19 cellular contexts compared by ENCODE assay signal in the genomic region with DNA sequence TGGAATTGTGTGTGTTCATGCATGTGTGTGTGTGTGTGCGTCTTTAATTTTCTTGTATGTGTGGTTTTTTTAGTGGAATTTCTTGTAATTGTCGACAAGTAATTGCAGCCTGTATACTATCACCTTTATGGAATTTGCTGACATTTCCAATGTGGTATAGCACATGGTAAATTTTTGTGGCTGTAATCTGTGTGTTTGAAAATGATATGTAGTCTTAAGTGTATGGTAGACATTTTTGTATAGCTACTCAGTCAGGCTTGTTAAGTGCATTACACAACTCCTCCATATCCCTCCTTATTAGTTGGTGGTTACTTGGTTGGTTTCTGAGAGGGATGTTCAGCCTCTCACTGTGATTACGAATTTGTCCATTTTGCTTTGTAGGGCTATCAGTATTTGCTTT.
DNase-seq lines count a peak whose midpoint lies in the region; ATAC-seq, FAIRE-seq and TF ChIP-seq lines count a peak whose summit lies in the region.
"Had no signal": no experiment of that assay in that cellular context is flagged by ENCODE, and none has a peak within 500 bp of the region (broad histone marks: within the 10 kb centered on the region; RNA-seq: fewer than 3 reads in every experiment).

No MANE protein-coding gene starts in this region.

- H3K4me1 ChIP-seq in mesenchymal stem cell (ENCODE audit: control insufficient read depth, insufficient read depth, low read depth, low read length) (no peaks in the 10 kb centered on the region), right cardiac atrium (ENCODE audit: control insufficient read depth, insufficient read depth, low read length) (no peaks in the 10 kb centered on the region)
- H3K4me1 ChIP-seq: upper lobe of right lung had no signal

- no peak overlapping the region for H4K8ac ChIP-seq in mesenchymal stem cell (ENCODE audit: low read length)

- H2BK15ac ChIP-seq in mesenchymal stem cell (ENCODE audit: low read depth, poor library complexity, severe bottlenecking) = no peak overlapping the region

- no peak overlapping the region for H2BK12ac ChIP-seq in mesenchymal stem cell (ENCODE audit: low read length in 2 of 2)

- peak; percentile 50 for FAIRE-seq in bronchial epithelial cell (lab: Jason Lieb, UNC)

- H3K4me3 ChIP-seq in AG10803 (ENCODE audit: low read length) (no peak overlapping the region), bronchial epithelial cell (ENCODE audit: low read depth, low read length) (no peak overlapping the region), mesenchymal stem cell (ENCODE audit: insufficient read depth in 1 of 2, low read depth in 1 of 2, low read length in 2 of 2) (no peak overlapping the region), right cardiac atrium (ENCODE audit: low read length) (no peak overlapping the region)
- H3K4me3 ChIP-seq: dorsolateral prefrontal cortex, esophagus muscularis mucosa, upper lobe of right lung had no signal

- H3K18ac ChIP-seq in mesenchymal stem cell (ENCODE audit: low read depth in 1 of 2, low read length in 2 of 2) = no peak overlapping the region

- H4K91ac ChIP-seq in mesenchymal stem cell (ENCODE audit: low read length) = no peak overlapping the region

- H2BK120ac ChIP-seq in mesenchymal stem cell (ENCODE audit: low read depth, low read length) = no peak overlapping the region

- H3K23ac ChIP-seq in mesenchymal stem cell (ENCODE audit: low read length in 2 of 2) = no peak overlapping the region

- H3K27me3 ChIP-seq in bronchial epithelial cell (ENCODE audit: control insufficient read depth, insufficient read depth, low read length) (no peaks in the 10 kb centered on the region), mesenchymal stem cell (ENCODE audit: control insufficient read depth in 1 of 2, insufficient read depth in 1 of 2, low read length in 2 of 2) (no peaks in the 10 kb centered on the region), right cardiac atrium (ENCODE audit: control insufficient read depth, insufficient read depth) (no peaks in the 10 kb centered on the region)
- H3K27me3 ChIP-seq: dorsolateral prefrontal cortex, esophagus muscularis mucosa, upper lobe of right lung had no signal

- H3K79me1 ChIP-seq in mesenchymal stem cell (replicated peaks; ENCODE audit: low read length, poor library complexity, severe bottlenecking) = no peaks in the 10 kb centered on the region

- no peaks in the 10 kb centered on the region for H3K9me3 ChIP-seq in mesenchymal stem cell (ENCODE audit: control insufficient read depth, low read length)
- no peaks in the 10 kb centered on the region for H3K9me3 ChIP-seq in right cardiac atrium (ENCODE audit: control insufficient read depth, low read length)
- H3K9me3 ChIP-seq: esophagus muscularis mucosa, upper lobe of right lung had no signal

- no peak overlapping the region for H3K4ac ChIP-seq in mesenchymal stem cell (ENCODE audit: low read depth in 1 of 2, low read length in 2 of 2)

- ATAC-seq in HG02981 (IDR thresholded peaks at IDR 0.05; ENCODE audit: unreplicated experiment) (no peak), right cardiac atrium (no peak)
- ATAC-seq: upper lobe of right lung had no signal

- no peak overlapping the region for H3K9ac ChIP-seq in mesenchymal stem cell (ENCODE audit: low read length)

- 52% methylated on average over 3 of the region's 3 CpGs for WGBS in mesenchymal stem cell
- WGBS in right cardiac atrium = 83% methylated on average over 3 of the region's 3 CpGs

- H2AK5ac ChIP-seq in mesenchymal stem cell (ENCODE audit: low read length, severe bottlenecking) = no peak overlapping the region

- TF ChIP-seq CTCF in AG10803 (conservative IDR thresholded peaks at IDR 0.05; ENCODE audit: low read length) = no peak
- TF ChIP-seq CTCF in bronchial epithelial cell (IDR thresholded peaks at IDR 0.05; ENCODE audit: insufficient read depth, low read length, severe bottlenecking) = no peak

- H2BK5ac ChIP-seq in mesenchymal stem cell (ENCODE audit: low read depth, low read length, poor library complexity, severe bottlenecking) = no peak overlapping the region

- H3K36me3 ChIP-seq in bronchial epithelial cell (ENCODE audit: control insufficient read depth, insufficient read depth, low read length) (no peaks in the 10 kb centered on the region), mesenchymal stem cell (ENCODE audit: control insufficient read depth in 1 of 2, insufficient read depth in 2 of 2, low read depth in 1 of 2, low read length in 2 of 2) (no peaks in the 10 kb centered on the region)
- H3K36me3 ChIP-seq: esophagus muscularis mucosa, upper lobe of right lung had no signal

- H3K27ac ChIP-seq in mesenchymal stem cell (ENCODE audit: low read length, poor library complexity, severe bottlenecking) (no peak overlapping the region), right cardiac atrium (ENCODE audit: low read length) (no peak overlapping the region)
- H3K27ac ChIP-seq: dorsolateral prefrontal cortex, esophagus muscularis mucosa, upper lobe of right lung had no signal

- intact Hi-C loops in right cardiac atrium (cut with DNase I) = no loop called here

- DNase-seq in AG10803 (ENCODE audit: low read depth) = peak; percentile 91
- DNase-seq in HS-5 (ENCODE audit: low read depth) = peak; percentile 81
- peak; percentile 73 for DNase-seq in bronchial epithelial cell (ENCODE audit: low read depth)
- peak; percentile 84 for DNase-seq in mesenchymal stem cell
- no peak for DNase-seq in activated CD4-positive, CD25-positive, alpha-beta regulatory T cell (lab: John Stamatoyannopoulos, UW)
- no peak for DNase-seq in right cardiac atrium
- no peak for DNase-seq in activated CD4-positive, alpha-beta T cell treated with anti-CD3 and anti-CD28 coated beads for 48 hours
- DNase-seq: activated CD4-positive, alpha-beta T cell treated with anti-CD3 and anti-CD28 coated beads, Interleukin-2, amount 50 U/mL, for 4 hours; activated naive CD4-positive, alpha-beta T cell treated with anti-CD3 and anti-CD28 coated beads, Interleukin-2, amount 50 U/mL, for 16 hours; activated T-cell treated with anti-CD3 and anti-CD28 coated beads, Interleukin-2, amount 50 U/mL, for 1 hour; AML-193; dorsolateral prefrontal cortex; GF-D8; KG1; midbrain; NCI-H1105; upper lobe of right lung had no signal

- H3K4me2 ChIP-seq in mesenchymal stem cell (ENCODE audit: low read length, poor library complexity, severe bottlenecking) = no peak overlapping the region

- no peak overlapping the region for H3K14ac ChIP-seq in mesenchymal stem cell (ENCODE audit: low read length in 2 of 2)

- H2AFZ ChIP-seq in mesenchymal stem cell (ENCODE audit: low read depth, low read length) = no peak overlapping the region

Comparison
In these comparisons a context has a peak if more than half of its experiments do, and no peak if none do; other contexts are left out.
1. DNase-seq: peak in AG10803 (single experiment), HS-5 (single experiment), bronchial epithelial cell (single experiment) and mesenchymal stem cell (single experiment); none in activated CD4-positive, CD25-positive, alpha-beta regulatory T cell (0 of 4), right cardiac atrium (0 of 3) and activated CD4-positive, alpha-beta T cell treated with anti-CD3 and anti-CD28 coated beads for 48 hours (single experiment).